Comparison of ENCODE assay signal across 11 cellular contexts in the genomic region with DNA sequence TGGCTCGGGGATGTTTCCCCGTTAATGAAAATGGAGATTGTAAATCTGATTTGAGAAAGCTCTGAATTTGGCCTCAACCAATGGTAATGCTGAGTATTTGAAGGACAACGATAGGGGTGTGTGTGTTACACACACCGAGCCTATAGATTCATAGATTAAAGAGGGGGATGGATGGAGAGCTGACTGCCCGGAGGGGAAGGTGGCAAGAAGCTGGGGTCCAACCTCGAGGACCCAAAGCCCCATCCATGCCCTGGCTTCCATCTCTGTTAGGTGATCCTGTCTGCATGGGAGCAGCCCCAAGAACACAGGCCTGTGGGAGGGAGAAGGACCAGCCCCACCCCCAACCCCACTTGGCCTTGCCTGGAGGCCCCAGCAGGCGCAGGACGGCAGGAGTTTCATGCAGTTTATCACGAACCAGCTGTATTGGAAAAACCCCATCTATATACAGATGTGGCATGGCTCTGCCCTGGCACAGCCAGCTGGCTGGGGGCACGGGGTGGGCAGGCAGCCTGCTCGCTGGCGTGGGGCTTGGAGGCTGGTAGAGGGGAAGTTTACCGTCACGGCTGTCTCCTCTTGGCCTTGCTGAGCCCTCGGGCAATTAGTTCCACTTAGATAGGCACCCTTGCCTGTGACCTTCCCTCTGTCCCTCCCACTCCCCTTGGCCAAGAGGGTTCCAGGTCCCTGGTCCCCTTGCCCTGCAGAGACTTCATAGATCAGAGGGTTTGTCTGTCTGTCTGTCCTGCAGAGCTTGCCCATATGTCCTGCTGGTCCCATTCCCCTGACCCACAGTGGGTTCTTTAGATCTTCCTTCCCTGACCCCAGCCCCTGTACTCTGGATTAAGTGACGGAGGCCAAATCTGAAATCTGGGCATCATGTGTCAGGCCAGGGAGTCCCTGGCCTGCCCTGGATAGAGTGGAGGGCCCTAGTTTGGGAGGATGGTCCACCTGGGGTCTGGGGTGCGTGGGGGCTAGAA. TPM values are rescaled to one million over a fixed set of nuclear protein-coding genes. Genes with fewer than 3 reads are reported as not detected.
DNase-seq lines count a peak whose midpoint lies in the region; ATAC-seq and TF ChIP-seq lines count a peak whose summit lies in the region.
"Had no signal": no experiment of that assay in that cellular context is flagged by ENCODE, and none has a peak within 500 bp of the region (broad histone marks: within the 10 kb centered on the region; RNA-seq: fewer than 3 reads in every experiment).

No MANE protein-coding gene starts in this region.

- H3K4me1 Mint-ChIP-seq in osteocyte (ENCODE audit: unreplicated experiment) = peaks cover 62% of the 10 kb centered on the region
- peaks cover 19% of the 10 kb centered on the region for H3K4me1 Mint-ChIP-seq in MCF 10A (ENCODE audit: insufficient read depth, unreplicated experiment)

- no peaks in the 10 kb centered on the region for H3K36me3 Mint-ChIP-seq in osteocyte (ENCODE audit: unreplicated experiment)
- H3K36me3 Mint-ChIP-seq in MCF 10A (ENCODE audit: insufficient read depth, unreplicated experiment) = no peaks in the 10 kb centered on the region

- POLR2A ChIA-PET in MCF 10A (lab: Yijun Ruan, JAX) = interaction anchor here (0.6 kb wide), 1 partner anchor 231 kb away, joined by 3 read pairs; no protein-coding TSS in a partner anchor

- no peak overlapping the region for H3K4me3 Mint-ChIP-seq in osteocyte (ENCODE audit: unreplicated experiment)
- no peak overlapping the region for H3K4me3 Mint-ChIP-seq in MCF 10A (ENCODE audit: unreplicated experiment)
- H3K4me3 Mint-ChIP-seq: CD4-positive, alpha-beta T cell had no signal

- no TSS peak for BruUV-seq in MCF 10A (replicated peaks; lab: Mats Ljungman, UMichigan)

- TF ChIP-seq CTCF in osteocyte (IDR thresholded peaks at IDR 0.05) (no peak), MCF 10A (IDR thresholded peaks at IDR 0.05; ENCODE audit: unreplicated experiment) (no peak)

- no peak for ATAC-seq in GM21717 (IDR thresholded peaks at IDR 0.05; ENCODE audit: unreplicated experiment)

- DNase-seq in CD1c-positive myeloid dendritic cell (ENCODE audit: extremely low spot score) = peak; percentile 8
- peak; percentile 53 for DNase-seq in NAMALWA (ENCODE audit: low spot score)
- DNase-seq in epidermal melanocyte (ENCODE audit: insufficient read length, low spot score) = peak; percentile 90
- no peak for DNase-seq in osteocyte (ENCODE audit: extremely low spot score, unreplicated experiment)
- no peak for DNase-seq in COLO668 (lab: John Stamatoyannopoulos, UW; ENCODE audit: unreplicated experiment)
- DNase-seq in iPS-NIHi11 (ENCODE audit: low spot score) = no peak
- DNase-seq in MCF 10A (ENCODE audit: unreplicated experiment) = no peak
- DNase-seq: CD4-positive, alpha-beta T cell; HCEC 1CT had no signal

- intact Hi-C loops in MCF 10A (cut with micrococcal nuclease) = no loop called here

- H3K9me3 Mint-ChIP-seq in osteocyte (ENCODE audit: unreplicated experiment) = no peaks in the 10 kb centered on the region
- no peaks in the 10 kb centered on the region for H3K9me3 Mint-ChIP-seq in MCF 10A (ENCODE audit: unreplicated experiment)
- H3K9me3 Mint-ChIP-seq: CD4-positive, alpha-beta T cell had no signal

- CTCF ChIA-PET in MCF 10A (lab: Yijun Ruan, JAX) = interaction anchor here (0.5 to 1.3 kb wide), 5 partner anchors 18 to 337 kb away, joined by 3 to 7 read pairs (median 4); partner anchors contain the start of gene FBXO42

- peak overlapping the region; percentile 38 for H3K27ac Mint-ChIP-seq in osteocyte (ENCODE audit: unreplicated experiment)
- H3K27ac Mint-ChIP-seq in MCF 10A (ENCODE audit: low read depth, unreplicated experiment) = no peak overlapping the region
- H3K27ac Mint-ChIP-seq: CD4-positive, alpha-beta T cell had no signal

- H3K27me3 Mint-ChIP-seq in osteocyte (ENCODE audit: unreplicated experiment) (no peaks in the 10 kb centered on the region), MCF 10A (ENCODE audit: insufficient read depth, unreplicated experiment) (no peaks in the 10 kb centered on the region)

RNA-seq across cellular contexts. Expression of gene HSPB7, which starts 3.0 kb away (rescaled TPM):
- total RNA-seq in osteocyte = 3.4 and 4.2 TPM in 2 replicates
- total RNA-seq in MCF 10A (2022) = not detected in 2 replicates
- total RNA-seq: CD4-positive, alpha-beta T cell had no signal

RNA-seq across cellular contexts. Expression of gene CLCNKA, which starts 7.0 kb away (rescaled TPM):
- total RNA-seq in osteocyte (not detected in 2 replicates), MCF 10A (2022) (not detected in 2 replicates)
- total RNA-seq: CD4-positive, alpha-beta T cell had no signal

RNA-seq across cellular contexts. Expression of gene SRARP, which starts 10.8 kb away (rescaled TPM):
- total RNA-seq in osteocyte = not detected in 2 replicates
- not detected in 2 replicates for total RNA-seq in MCF 10A (2022)
- total RNA-seq: CD4-positive, alpha-beta T cell; lower leg skin had no signal

RNA-seq across cellular contexts. Expression of gene CLCNKB, which starts 28.8 kb away (rescaled TPM):
- total RNA-seq in osteocyte (0.34 TPM in 1 of 2 replicates, not detected in the other), MCF 10A (2022) (not detected in 2 replicates)
- total RNA-seq: CD4-positive, alpha-beta T cell had no signal

RNA-seq across cellular contexts. Expression of gene ZBTB17, which starts 38.9 kb away (rescaled TPM):
- total RNA-seq in osteocyte (34.7 and 37.2 TPM in 2 replicates), MCF 10A (2022) (46.3 and 48.3 TPM in 2 replicates)

Comparison
In these comparisons a context has a peak if more than half of its experiments do, and no peak if none do; other contexts are left out.
1. DNase-seq: peak in CD1c-positive myeloid dendritic cell (single experiment), NAMALWA (single experiment) and epidermal melanocyte (single experiment); none in osteocyte (single experiment), COLO668 (single experiment), iPS-NIHi11 (single experiment) and MCF 10A (single experiment).